32 cellular contexts compared by ENCODE assay signal in genomic region chr3:108178676-108179075, GRCh38. TPM values are rescaled to one million over a fixed set of nuclear protein-coding genes. Genes with fewer than 3 reads are reported as not detected.
DNase-seq lines count a peak whose midpoint lies in the region; ATAC-seq, FAIRE-seq and TF ChIP-seq lines count a peak whose summit lies in the region.
"Had no signal": no experiment of that assay in that cellular context is flagged by ENCODE, and none has a peak within 500 bp of the region (broad histone marks: within the 10 kb centered on the region; RNA-seq: fewer than 3 reads in every experiment).

No MANE protein-coding gene starts in this region.

- no peak for TF ChIP-seq CTCF in fibroblast of lung (conservative IDR thresholded peaks at IDR 0.05 in 1 of 2, IDR thresholded peaks at IDR 0.05 in 1 of 2; ENCODE audit: low read depth in 1 of 2, low read length in 2 of 2)

- H3K27ac ChIP-seq in fibroblast of lung (ENCODE audit: insufficient read depth, low read length) (no peak overlapping the region), trophoblast cell (ENCODE audit: low read depth, low read length) (no peak overlapping the region)
- H3K27ac ChIP-seq: cardiac muscle cell, gastrocnemius medialis, left ventricle myocardium inferior, parathyroid adenoma, SJSA1, tibial nerve had no signal

- no peak overlapping the region for H3K18ac ChIP-seq in trophoblast cell (ENCODE audit: low read length)

- H2AK5ac ChIP-seq in trophoblast cell (ENCODE audit: low read length), result no peak overlapping the region

- H3K4me1 ChIP-seq in adipocyte (ENCODE audit: control insufficient read depth, insufficient read depth, low read length), result peaks cover 19% of the 10 kb centered on the region
- H3K4me1 ChIP-seq in fibroblast of lung (ENCODE audit: control insufficient read depth, extremely low read depth, insufficient read depth, low read length), result peaks cover 13% of the 10 kb centered on the region
- H3K4me1 ChIP-seq in trophoblast cell (ENCODE audit: control insufficient read depth in 1 of 2, insufficient read depth in 2 of 2, low read length in 2 of 2), result no peaks in the 10 kb centered on the region
- H3K4me1 ChIP-seq: gastrocnemius medialis, left ventricle myocardium inferior, parathyroid adenoma had no signal

- H2BK5ac ChIP-seq in trophoblast cell (ENCODE audit: low read depth, low read length, poor library complexity), result no peak overlapping the region

- no peaks in the 10 kb centered on the region for H3K27me3 ChIP-seq in adipocyte (replicated peaks; ENCODE audit: control insufficient read depth, insufficient read depth, low read length)
- no peaks in the 10 kb centered on the region for H3K27me3 ChIP-seq in fibroblast of lung (ENCODE audit: control insufficient read depth, insufficient read depth, low read length)
- no peaks in the 10 kb centered on the region for H3K27me3 ChIP-seq in trophoblast cell (ENCODE audit: insufficient read depth, low read length)
- H3K27me3 ChIP-seq: cardiac muscle cell, dorsolateral prefrontal cortex, gastrocnemius medialis, SJSA1, tibial nerve had no signal

- H3K4me2 ChIP-seq in fibroblast of lung (ENCODE audit: extremely low read depth, insufficient read depth, low read length) (no peak overlapping the region), trophoblast cell (ENCODE audit: low read length) (no peak overlapping the region)

- DNase-seq in H54 (ENCODE audit: insufficient read length, low spot score) (no peak), adipocyte (ENCODE audit: low read depth) (peak; percentile 60), fibroblast of lung (ENCODE audit: low read depth in 2 of 2) (peak; percentile 47 to 64), trophoblast cell (peak; percentile 3 to 59), retina (no peak), cortex of kidney (lab: John Stamatoyannopoulos, UW) (no peak), dermis blood vessel endothelial cell (no peak)
- DNase-seq: activated CD4-positive, alpha-beta memory T cell treated with anti-CD3 and anti-CD28 coated beads, Interleukin-2, amount 10 ng/mL, durations not matched to agents 7 days and 5 days; activated gamma-delta T cell; CD4-positive, alpha-beta memory T cell; DMS 273 treated with DMSO at 0.1 percent for 48 hours; dorsolateral prefrontal cortex; gastrocnemius medialis; GOT3; hippocampal formation; immature natural killer cell; Kasumi-1; left ventricle myocardium inferior; naive thymus-derived CD8-positive, alpha-beta T cell; NCI-H1694 treated with DMSO at 0.1 percent for 48 hours; NCI-H526; stimulated activated naive CD8-positive, alpha-beta T cell treated with anti-CD3 and anti-CD28 coated beads, Interleukin-15, amount 100 ng/mL, for 72 hours; T-cell had no signal

- no peak overlapping the region for H4K12ac ChIP-seq in trophoblast cell (ENCODE audit: low read depth, low read length)

- no peak overlapping the region for H3K4ac ChIP-seq in trophoblast cell (ENCODE audit: low read depth, low read length)

- no peak for TF ChIP-seq POLR2A in H54 (IDR thresholded peaks at IDR 0.05; ENCODE audit: low read depth, low read length)

- no peak overlapping the region for H2AFZ ChIP-seq in fibroblast of lung (ENCODE audit: low read length)
- H2AFZ ChIP-seq in trophoblast cell (ENCODE audit: insufficient read depth, low read length, poor library complexity), result no peak overlapping the region
- H2AFZ ChIP-seq: parathyroid adenoma had no signal

- no peak for ATAC-seq in HG02798 (IDR thresholded peaks at IDR 0.05; ENCODE audit: poor library complexity, unreplicated experiment)
- ATAC-seq: activated CD4-positive, CD25-positive, alpha-beta regulatory T cell treated with anti-CD3 and anti-CD28 coated beads, Interleukin-2, amount 50 U/mL, for 24 hours; gastrocnemius medialis; naive thymus-derived CD8-positive, alpha-beta T cell; sciatic nerve; stimulated activated naive CD8-positive, alpha-beta T cell treated with anti-CD3 and anti-CD28 coated beads, Interleukin-15, amount 100 ng/mL, for 72 hours; T-cell had no signal

- no peak overlapping the region for H4K91ac ChIP-seq in trophoblast cell (ENCODE audit: low read depth, low read length)

- no CpG with 5 or more reads among the region's 1 CpG for WGBS in trophoblast cell (ENCODE audit: extremely low coverage, insufficient coverage, insufficient read length)

- H3K9ac ChIP-seq in adipocyte (ENCODE audit: low read length) (no peak overlapping the region), fibroblast of lung (ENCODE audit: insufficient read depth, low read length) (no peak overlapping the region), trophoblast cell (ENCODE audit: low read length) (no peak overlapping the region)
- H3K9ac ChIP-seq: parathyroid adenoma had no signal

- FAIRE-seq in H54 (lab: Jason Lieb, UNC), result peak; percentile 23
- FAIRE-seq: endothelial cell of umbilical vein, G401.6 had no signal

- no peaks in the 10 kb centered on the region for H4K20me1 ChIP-seq in fibroblast of lung (ENCODE audit: control insufficient read depth, extremely low read depth, insufficient read depth, low read length)

- no peaks in the 10 kb centered on the region for H3K36me3 ChIP-seq in adipocyte (ENCODE audit: control insufficient read depth, insufficient read depth, low read length, severe bottlenecking)
- no peaks in the 10 kb centered on the region for H3K36me3 ChIP-seq in fibroblast of lung (ENCODE audit: control insufficient read depth, insufficient read depth, low read length)
- H3K36me3 ChIP-seq in trophoblast cell (ENCODE audit: control insufficient read depth in 1 of 2, insufficient read depth in 2 of 2, low read length in 2 of 2), result no peaks in the 10 kb centered on the region
- H3K36me3 ChIP-seq: cardiac muscle cell, gastrocnemius medialis, left ventricle myocardium inferior, SJSA1, tibial nerve had no signal

- no peak overlapping the region for H2BK12ac ChIP-seq in trophoblast cell (ENCODE audit: low read length)

- H3K4me3 ChIP-seq in adipocyte (ENCODE audit: low read length), result no peak overlapping the region
- H3K4me3 ChIP-seq in fibroblast of lung (replicated peaks in 1 of 4; ENCODE audit: control extremely low read depth in 1 of 4, insufficient read depth in 1 of 4, low read depth in 3 of 4, low read length in 4 of 4), result no peak overlapping the region
- H3K4me3 ChIP-seq in trophoblast cell (ENCODE audit: low read depth, low read length), result no peak overlapping the region
- H3K4me3 ChIP-seq: cardiac muscle cell, dorsolateral prefrontal cortex, gastrocnemius medialis, left ventricle myocardium inferior, SJSA1, tibial nerve had no signal

- no peak overlapping the region for H3K14ac ChIP-seq in trophoblast cell (ENCODE audit: low read length)

- no peaks in the 10 kb centered on the region for H3K9me3 ChIP-seq in adipocyte (ENCODE audit: control insufficient read depth, low read length)
- no peaks in the 10 kb centered on the region for H3K9me3 ChIP-seq in fibroblast of lung (ENCODE audit: control insufficient read depth, insufficient read depth, low read depth, low read length)
- H3K9me3 ChIP-seq in trophoblast cell (ENCODE audit: insufficient read depth, low read depth, low read length), result no peaks in the 10 kb centered on the region
- H3K9me3 ChIP-seq: gastrocnemius medialis, left ventricle myocardium inferior, SJSA1, tibial nerve had no signal

- no peak overlapping the region for H3K23ac ChIP-seq in trophoblast cell (ENCODE audit: low read length)

- H3K79me1 ChIP-seq in trophoblast cell (ENCODE audit: low read length), result no peaks in the 10 kb centered on the region

- H2BK120ac ChIP-seq in trophoblast cell (ENCODE audit: insufficient read depth, low read length, poor library complexity), result no peak overlapping the region

- H3K79me2 ChIP-seq in fibroblast of lung (ENCODE audit: control insufficient read depth, insufficient read depth, low read length), result no peaks in the 10 kb centered on the region
- H3K79me2 ChIP-seq in trophoblast cell (ENCODE audit: control insufficient read depth, insufficient read depth, low read length, poor library complexity), result no peaks in the 10 kb centered on the region
- H3K79me2 ChIP-seq: parathyroid adenoma had no signal

- H4K8ac ChIP-seq in trophoblast cell (ENCODE audit: low read depth, low read length), result no peak overlapping the region

RNA-seq across cellular contexts. Expression of gene IFT57, which starts 43.5 kb away (rescaled TPM):
- total RNA-seq in fibroblast of lung (60.3 and 66.0 TPM in 2 replicates), dermis blood vessel endothelial cell (25.7 and 27.0 TPM in 2 replicates)
- polyA plus RNA-seq in fibroblast of lung, result 55.5 and 57.7 TPM in 2 replicates
- 42.4 and 49.0 TPM in 2 replicates for polyA plus RNA-seq in fibroblast of lung (2012)
- 16.3 and 19.1 TPM in 2 replicates for polyA minus RNA-seq in fibroblast of lung (ENCODE audit: low replicate concordance)
- polyA plus RNA-seq in trophoblast cell (2013), result 12.8 and 15.3 TPM in 2 replicates

Comparison
In these comparisons a context has a peak if more than half of its experiments do, and no peak if none do; other contexts are left out.
1. DNase-seq: peak in adipocyte (single experiment), fibroblast of lung (2 of 2) and trophoblast cell (2 of 2); none in H54 (single experiment), retina (single experiment), cortex of kidney (single experiment) and dermis blood vessel endothelial cell (single experiment).